Comparison of ENCODE assay signal across 9 cellular contexts in the genomic region with DNA sequence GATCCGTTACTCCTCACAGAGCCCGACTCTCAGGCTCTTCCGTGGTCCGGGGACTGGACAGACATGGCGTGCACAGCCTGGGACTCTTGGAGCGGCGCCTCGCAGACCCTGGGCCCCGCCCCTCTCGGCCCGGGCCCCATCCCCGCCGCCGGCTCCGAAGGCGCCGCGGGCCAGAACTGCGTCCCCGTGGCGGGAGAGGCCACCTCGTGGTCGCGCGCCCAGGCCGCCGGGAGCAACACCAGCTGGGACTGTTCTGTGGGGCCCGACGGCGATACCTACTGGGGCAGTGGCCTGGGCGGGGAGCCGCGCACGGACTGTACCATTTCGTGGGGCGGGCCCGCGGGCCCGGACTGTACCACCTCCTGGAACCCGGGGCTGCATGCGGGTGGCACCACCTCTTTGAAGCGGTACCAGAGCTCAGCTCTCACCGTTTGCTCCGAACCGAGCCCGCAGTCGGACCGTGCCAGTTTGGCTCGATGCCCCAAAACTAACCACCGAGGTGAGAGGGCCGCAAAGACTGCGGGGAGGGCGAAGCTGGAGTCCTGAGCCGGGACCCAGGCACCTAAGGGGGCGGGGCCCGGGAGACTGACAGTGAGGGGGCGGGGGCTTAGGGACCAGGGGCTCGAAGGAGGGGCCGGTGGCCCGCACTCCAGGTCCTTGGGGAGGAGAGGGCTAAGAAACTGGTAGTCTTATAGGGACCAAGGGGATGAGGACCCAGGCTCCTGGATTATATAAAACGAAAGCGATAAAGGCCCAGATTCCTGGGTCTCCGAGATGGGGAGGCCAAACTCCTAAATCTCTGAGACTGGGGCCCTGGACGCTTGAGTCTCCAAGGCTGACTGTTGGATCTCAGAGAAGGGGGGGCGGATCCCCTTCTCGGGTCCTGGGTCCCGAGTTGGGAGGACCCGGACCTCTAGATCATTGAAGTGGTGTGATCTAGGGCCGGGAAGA. TPM values are rescaled to one million over a fixed set of nuclear protein-coding genes. Genes with fewer than 3 reads are reported as not detected.
DNase-seq lines count a peak whose midpoint lies in the region; ATAC-seq and TF ChIP-seq lines count a peak whose summit lies in the region.
"Had no signal": no experiment of that assay in that cellular context is flagged by ENCODE, and none has a peak within 500 bp of the region (broad histone marks: within the 10 kb centered on the region; RNA-seq: fewer than 3 reads in every experiment).

No MANE protein-coding gene starts in this region.

- H3K9ac ChIP-seq in Loucy (ENCODE audit: low read depth, low read length, poor library complexity, severe bottlenecking), result peak overlapping the region; percentile 73

- H3F3A ChIP-seq in Loucy (ENCODE audit: low read depth), result 0 out of 2 replicates have a peak, but pooled peaks cover 2% of the 10 kb centered on the region

- H3K27ac Mint-ChIP-seq in activated naive CD4-positive, alpha-beta T cell treated with anti-CD3 and anti-CD28 coated beads for 36 hours, result peak overlapping the region; percentile 79

- DNase-seq in Caki2 (ENCODE audit: low read depth) (peak; percentile 88), SK-MEL-5 (ENCODE audit: low read depth, low spot score) (peak; percentile 74), germinal center (ENCODE audit: low spot score) (peak; percentile 90), osteoblast (ENCODE audit: insufficient read length, low spot score, missing footprints) (peak; percentile 96), thyroid gland (peak; percentile 86 to 88)
- peak; percentile 83 for DNase-seq in activated naive CD4-positive, alpha-beta T cell treated with anti-CD3 and anti-CD28 coated beads for 36 hours

- peak overlapping the region; percentile 82 for H3K4me3 Mint-ChIP-seq in activated naive CD4-positive, alpha-beta T cell treated with anti-CD3 and anti-CD28 coated beads for 36 hours

- H3K4me3 ChIP-seq in Loucy (ENCODE audit: low read length, poor library complexity, severe bottlenecking) (peak overlapping the region; percentile 76), osteoblast (ENCODE audit: insufficient read depth, low read length) (peak overlapping the region; percentile 77), thyroid gland (replicated peaks in 1 of 3) (peak overlapping the region; percentile 8 to 69 (median 47))

- no peak for TF ChIP-seq CTCF in Loucy (conservative IDR thresholded peaks at IDR 0.05; ENCODE audit: low read length)
- TF ChIP-seq CTCF in osteoblast (IDR thresholded peaks at IDR 0.05; ENCODE audit: extremely low read depth, low read depth, low read length), result no peak
- TF ChIP-seq CTCF in thyroid gland (IDR thresholded peaks at IDR 0.05), result no peak

- H3K4me1 ChIP-seq in Loucy (ENCODE audit: insufficient read depth, low read length, poor library complexity, severe bottlenecking), result peaks cover 25% of the 10 kb centered on the region
- H3K4me1 ChIP-seq in osteoblast (ENCODE audit: insufficient read depth, low read length), result peaks cover 11% of the 10 kb centered on the region
- peaks cover 10 to 26% of the 10 kb centered on the region in 2 donors for H3K4me1 ChIP-seq in thyroid gland

- H3K27ac ChIP-seq in osteoblast (ENCODE audit: low read depth, low read length) (peak overlapping the region; percentile 37), thyroid gland (peak overlapping the region; percentile 19 to 88 (median 62))

- H3K4me2 ChIP-seq in Loucy (ENCODE audit: low read depth, low read length, poor library complexity, severe bottlenecking) (peak overlapping the region; percentile 92), osteoblast (ENCODE audit: insufficient read depth, low read length) (peak overlapping the region; percentile 96)

- no peaks in the 10 kb centered on the region for H3K27me3 Mint-ChIP-seq in activated naive CD4-positive, alpha-beta T cell treated with anti-CD3 and anti-CD28 coated beads for 36 hours (ENCODE audit: low read depth)

- peak; percentile 38 for ATAC-seq in GM21529 (IDR thresholded peaks at IDR 0.05; ENCODE audit: unreplicated experiment)

- H2AFZ ChIP-seq in Loucy (ENCODE audit: low read length) (peak overlapping the region; percentile 99), osteoblast (ENCODE audit: low read length) (peak overlapping the region; percentile 97)

- H4K20me1 ChIP-seq in Loucy (ENCODE audit: insufficient read depth, low read length, poor library complexity, severe bottlenecking) (peaks cover 2% of the 10 kb centered on the region), osteoblast (ENCODE audit: insufficient read depth, low read length) (no peaks in the 10 kb centered on the region)

- H3K9me3 ChIP-seq in Loucy (ENCODE audit: insufficient read depth, low read depth, low read length), result no peaks in the 10 kb centered on the region
- H3K9me3 ChIP-seq in osteoblast (ENCODE audit: low read depth, low read length), result no peaks in the 10 kb centered on the region
- no peaks in the 10 kb centered on the region for H3K9me3 ChIP-seq in thyroid gland

- WGBS in thyroid gland, 2 donors, result 0 to 1% methylated on average over 16 to 26 of the region's 69 CpGs

- H3K79me2 ChIP-seq in Loucy (ENCODE audit: insufficient read depth, low read length), result peaks cover 4% of the 10 kb centered on the region
- H3K79me2 ChIP-seq in osteoblast (ENCODE audit: insufficient read depth, low read length), result peaks cover 4% of the 10 kb centered on the region

- H3K36me3 ChIP-seq in Loucy (ENCODE audit: insufficient read depth, low read length) (no peaks in the 10 kb centered on the region), osteoblast (ENCODE audit: insufficient read depth, low read length) (no peaks in the 10 kb centered on the region), thyroid gland (no peaks in the 10 kb centered on the region)

- CTCF ChIA-PET in activated naive CD4-positive, alpha-beta T cell treated with anti-CD3 and anti-CD28 coated beads for 36 hours (lab: Charles Lee), result interaction anchor here (0.7 kb wide), 1 partner anchor 30 kb away, joined by 4 read pairs; no protein-coding TSS in a partner anchor

- H3K4me1 Mint-ChIP-seq in activated naive CD4-positive, alpha-beta T cell treated with anti-CD3 and anti-CD28 coated beads for 36 hours (ENCODE audit: low read depth), result peaks cover 36% of the 10 kb centered on the region

- peak in 1 of 2 donors; percentile 84 for TF ChIP-seq POLR2A in thyroid gland (IDR thresholded peaks at IDR 0.05)

- peaks cover 1% of the 10 kb centered on the region for H3K36me3 Mint-ChIP-seq in activated naive CD4-positive, alpha-beta T cell treated with anti-CD3 and anti-CD28 coated beads for 36 hours (ENCODE audit: low read depth)

- H3K9me3 Mint-ChIP-seq in activated naive CD4-positive, alpha-beta T cell treated with anti-CD3 and anti-CD28 coated beads for 36 hours, result no peaks in the 10 kb centered on the region

- intact Hi-C loops in activated naive CD4-positive, alpha-beta T cell treated with anti-CD3 and anti-CD28 coated beads for 36 hours (cut with micrococcal nuclease), result loop anchor here (1.0 to 5.0 kb wide), 7 partner anchors 15 to 225 kb away; a partner anchor contains a TSS
- intact Hi-C loops in thyroid gland (cut with DNase I), result no loop called here

- H3K27me3 ChIP-seq in Loucy (ENCODE audit: insufficient read depth, low read length, poor library complexity, severe bottlenecking) (no peaks in the 10 kb centered on the region), osteoblast (ENCODE audit: insufficient read depth, low read length) (no peaks in the 10 kb centered on the region), thyroid gland (no peaks in the 10 kb centered on the region)

- in situ Hi-C loops in Caki2 (cut with HindIII; ENCODE audit: low pct_unique_long_range_greater_than_20kb, low sequenced_read_pairs) (no loop called here), SK-MEL-5 (cut with HindIII; ENCODE audit: low pct_unique_long_range_greater_than_20kb, low sequenced_read_pairs) (no loop called here)

- H3K9me2 ChIP-seq in Loucy (replicated peaks; ENCODE audit: low read depth, low read length), result no peaks in the 10 kb centered on the region

RNA-seq across cellular contexts. Expression of a gene that starts 2.0 kb away (rescaled TPM):
- 0.64 TPM in 1 of 2 replicates, not detected in the other for total RNA-seq in Caki2 (2014; rRNA removed; shearing (Covaris generic); ENCODE audit: low replicate concordance)
- total RNA-seq in SK-MEL-5 (2014; rRNA removed; shearing (Covaris generic)), result 0.40 TPM in 1 of 2 replicates, not detected in the other
- polyA plus RNA-seq in SK-MEL-5 (2015; cell fraction: cytosol; rRNA removed), result 1.2 TPM in 2 replicates
- 1.5 TPM in 1 of 2 replicates, not detected in the other for polyA plus RNA-seq in SK-MEL-5 (2015; cell fraction: nucleus; rRNA removed)
- under 1 TPM; 0.52 to 0.84 TPM for total RNA-seq in activated naive CD4-positive, alpha-beta T cell treated with anti-CD3 and anti-CD28 coated beads for 36 hours
- 0.29 and 0.36 TPM in 2 replicates for total RNA-seq in osteoblast
- total RNA-seq in thyroid gland, result under 1 TPM in 1 of 4 donors, not detected in 3; 0.56 TPM
- total RNA-seq: temporal lobe had no signal

RNA-seq across cellular contexts. Expression of a gene that starts 4.6 kb away (rescaled TPM):
- total RNA-seq in Caki2 (2014; rRNA removed; shearing (Covaris generic); ENCODE audit: low replicate concordance), result 438 and 558 TPM in 2 replicates
- total RNA-seq in SK-MEL-5 (2014; rRNA removed; shearing (Covaris generic)), result 568 and 619 TPM in 2 replicates
- polyA plus RNA-seq in SK-MEL-5 (2015; cell fraction: cytosol; rRNA removed), result 362 and 490 TPM in 2 replicates
- 30.6 and 59.6 TPM in 2 replicates for polyA plus RNA-seq in SK-MEL-5 (2015; cell fraction: nucleus; rRNA removed)
- total RNA-seq in activated naive CD4-positive, alpha-beta T cell treated with anti-CD3 and anti-CD28 coated beads for 36 hours, result 100 to 1,000 TPM; 499 to 512 TPM
- 123 and 185 TPM in 2 replicates for total RNA-seq in osteoblast
- 100 to 1,000 TPM; 139 to 941 (median 369) TPM for total RNA-seq in thyroid gland

RNA-seq across cellular contexts. Expression of a gene that starts 14.7 kb away (rescaled TPM):
- 171 and 180 TPM in 2 replicates for total RNA-seq in Caki2 (2014; rRNA removed; shearing (Covaris generic); ENCODE audit: low replicate concordance)
- 54.5 and 58.2 TPM in 2 replicates for total RNA-seq in SK-MEL-5 (2014; rRNA removed; shearing (Covaris generic))
- 99.3 and 109 TPM in 2 replicates for polyA plus RNA-seq in SK-MEL-5 (2015; cell fraction: cytosol; rRNA removed)
- polyA plus RNA-seq in SK-MEL-5 (2015; cell fraction: nucleus; rRNA removed), result 20.0 and 38.4 TPM in 2 replicates
- total RNA-seq in activated naive CD4-positive, alpha-beta T cell treated with anti-CD3 and anti-CD28 coated beads for 36 hours, result 10 to 100 TPM; 64.2 to 66.2 TPM
- total RNA-seq in osteoblast, result 36.2 and 45.2 TPM in 2 replicates
- total RNA-seq in thyroid gland, result 10 to 100 TPM; 49.4 to 90.9 (median 65.6) TPM

RNA-seq across cellular contexts. Expression of a gene that starts 22.8 kb away (rescaled TPM):
- not detected in 2 replicates for total RNA-seq in Caki2 (2014; rRNA removed; shearing (Covaris generic); ENCODE audit: low replicate concordance)
- not detected in 2 replicates for total RNA-seq in SK-MEL-5 (2014; rRNA removed; shearing (Covaris generic))
- 0.12 TPM in 1 of 2 replicates, not detected in the other for polyA plus RNA-seq in SK-MEL-5 (2015; cell fraction: cytosol; rRNA removed)
- polyA plus RNA-seq in SK-MEL-5 (2015; cell fraction: nucleus; rRNA removed), result not detected in 2 replicates
- total RNA-seq in activated naive CD4-positive, alpha-beta T cell treated with anti-CD3 and anti-CD28 coated beads for 36 hours, result under 1 TPM in 1 of 2 experiments, not detected in 1; 0.21 TPM
- total RNA-seq in osteoblast, result not detected in 2 replicates
- total RNA-seq in thyroid gland, result not detected
- total RNA-seq: temporal lobe had no signal

RNA-seq across cellular contexts. Expression of a gene that starts 31.0 kb away (rescaled TPM):
- 28.8 and 34.4 TPM in 2 replicates for total RNA-seq in Caki2 (2014; rRNA removed; shearing (Covaris generic); ENCODE audit: low replicate concordance)
- total RNA-seq in SK-MEL-5 (2014; rRNA removed; shearing (Covaris generic)), result 9.2 and 11.1 TPM in 2 replicates
- polyA plus RNA-seq in SK-MEL-5 (2015; cell fraction: cytosol; rRNA removed), result 13.0 TPM in 2 replicates
- polyA plus RNA-seq in SK-MEL-5 (2015; cell fraction: nucleus; rRNA removed), result 85.6 and 110 TPM in 2 replicates
- total RNA-seq in activated naive CD4-positive, alpha-beta T cell treated with anti-CD3 and anti-CD28 coated beads for 36 hours, result 10 to 100 TPM; 40.4 to 42.5 TPM
- total RNA-seq in osteoblast, result 3.2 and 4.7 TPM in 2 replicates
- total RNA-seq in thyroid gland, result 10 to 100 TPM in 3 of 4 donors, 1 to 10 TPM in 1; 7.9 to 17.8 (median 10.2) TPM

Comparison
In these comparisons a context has a peak if more than half of its experiments do, and no peak if none do; other contexts are left out.
1. Peak in every context shown above with its lines: DNase-seq, ATAC-seq, H3K4me3 ChIP-seq and H3K27ac ChIP-seq.